ENCODE assay signal across 18 cellular contexts in genomic region chr7:36266683-36267082, GRCh38.
"Had no signal": no experiment of that assay in that cellular context is flagged by ENCODE, and none has a peak within 500 bp of the region (broad histone marks: within the 10 kb centered on the region; RNA-seq: fewer than 3 reads in every experiment).

No MANE protein-coding gene starts in this region.

- FAIRE-seq: endothelial cell of umbilical vein had no signal

- H3K9me3 ChIP-seq: esophagus squamous epithelium, heart right ventricle, prostate gland, right atrium auricular region, tibial artery had no signal

- ATAC-seq: activated CD4-positive, alpha-beta T cell treated with anti-CD3 and anti-CD28 coated beads for 36 hours; heart right ventricle; left ventricle myocardium superior; WTC11 had no signal

- DNase-seq: activated CD4-positive, alpha-beta T cell treated with anti-CD3 and anti-CD28 coated beads for 36 hours; activated CD4-positive, alpha-beta T cell treated with anti-CD3 and anti-CD28 coated beads, Interleukin-2, amount 50 U/mL, for 48 hours; activated naive CD8-positive, alpha-beta T cell treated with anti-CD3 and anti-CD28 coated beads for 36 hours; amniotic stem cell; effector CD8-positive, alpha-beta T cell; esophagus squamous epithelium; heart right ventricle; immature natural killer cell; kidney glomerular epithelial cell; left ventricle myocardium superior; naive B cell; stimulated activated CD4-positive, alpha-beta T cell treated with anti-CD3 and anti-CD28 coated beads, Interleukin-2, amount 100 ng/mL, for 24 hours; stimulated activated naive CD4-positive, alpha-beta T cell treated with Interleukin-2 at 50 U/mL for 16 hours; tibial artery had no signal

- H3K27me3 ChIP-seq: esophagus squamous epithelium, heart right ventricle, right atrium auricular region, tibial artery had no signal

- H3K4me3 ChIP-seq: esophagus squamous epithelium, heart right ventricle, prostate gland, right atrium auricular region, tibial artery had no signal

- H3K36me3 ChIP-seq: esophagus squamous epithelium, heart right ventricle, prostate gland, right atrium auricular region, tibial artery had no signal

- H3K27ac ChIP-seq: esophagus squamous epithelium, prostate gland, right atrium auricular region had no signal
